In the genomic region with DNA sequence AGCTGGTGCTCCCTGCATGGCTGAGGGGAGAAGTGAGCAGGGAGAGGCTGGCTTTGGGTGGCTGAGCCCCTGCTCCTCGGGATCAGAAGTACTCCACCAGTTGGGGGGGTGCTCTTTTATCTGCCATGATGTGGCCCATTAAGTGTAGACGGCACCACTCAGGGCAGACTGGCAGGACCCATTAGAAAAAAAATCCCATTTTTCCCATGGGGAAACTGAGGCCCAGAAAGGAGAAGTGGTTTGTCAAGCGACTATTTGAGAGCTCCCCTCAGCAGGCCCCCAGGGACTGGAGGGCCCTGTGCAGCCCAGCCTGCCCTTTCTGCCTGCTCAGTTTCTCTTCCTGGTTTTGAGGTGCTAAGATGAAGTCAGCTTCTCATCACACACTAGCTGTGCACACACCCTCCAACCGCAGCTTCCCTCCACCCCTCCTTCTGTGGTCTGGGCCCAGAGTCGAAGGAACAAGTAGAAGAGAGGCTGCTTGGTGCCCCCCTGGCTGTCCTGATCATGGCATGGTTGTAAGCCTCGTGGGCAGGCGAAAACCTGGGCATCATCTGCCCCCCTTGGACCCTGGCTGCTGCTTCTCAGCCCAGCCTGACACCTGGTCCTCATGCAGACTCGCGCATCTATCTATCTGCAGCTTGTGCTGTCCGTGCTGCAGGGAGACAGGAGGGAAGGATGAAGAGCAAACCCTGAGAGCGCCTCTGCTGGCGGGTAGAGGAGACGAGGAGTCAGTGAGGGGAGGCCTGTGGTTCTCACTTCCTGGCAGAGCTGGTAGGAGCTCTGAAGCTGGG, we compare ENCODE assay signal across 7 cellular contexts. TPM values are rescaled to one million over a fixed set of nuclear protein-coding genes. Genes with fewer than 3 reads are reported as not detected.
DNase-seq lines count a peak whose midpoint lies in the region; ATAC-seq and TF ChIP-seq lines count a peak whose summit lies in the region.

No MANE protein-coding gene starts in this region.

- peak overlapping the region; percentile 98 for H3K27ac Mint-ChIP-seq in activated CD8-positive, alpha-beta memory T cell treated with anti-CD3 and anti-CD28 coated beads, Interleukin-2, amount 10 ng/mL, durations not matched to agents 7 days and 5 days
- no peak overlapping the region for H3K27ac Mint-ChIP-seq in endothelial cell (ENCODE audit: unreplicated experiment)
- H3K27ac Mint-ChIP-seq in stimulated activated naive CD8-positive, alpha-beta T cell treated with anti-CD3 and anti-CD28 coated beads, Interleukin-15, amount 100 ng/mL, for 72 hours: peak overlapping the region; percentile 90 to 92

- peak overlapping the region; percentile 79 for H3K4me3 Mint-ChIP-seq in activated CD8-positive, alpha-beta memory T cell treated with anti-CD3 and anti-CD28 coated beads, Interleukin-2, amount 10 ng/mL, durations not matched to agents 7 days and 5 days
- H3K4me3 Mint-ChIP-seq in endothelial cell (ENCODE audit: unreplicated experiment): peak overlapping the region; percentile 65
- H3K4me3 Mint-ChIP-seq in stimulated activated naive CD8-positive, alpha-beta T cell treated with anti-CD3 and anti-CD28 coated beads, Interleukin-15, amount 100 ng/mL, for 72 hours: peak overlapping the region; percentile 82 to 98

- peaks cover 67% of the 10 kb centered on the region for H3K4me1 Mint-ChIP-seq in activated CD8-positive, alpha-beta memory T cell treated with anti-CD3 and anti-CD28 coated beads, Interleukin-2, amount 10 ng/mL, durations not matched to agents 7 days and 5 days
- peaks cover 48% of the 10 kb centered on the region for H3K4me1 Mint-ChIP-seq in endothelial cell (ENCODE audit: unreplicated experiment)
- peaks cover 88% of the 10 kb centered on the region for H3K4me1 Mint-ChIP-seq in stimulated activated naive CD8-positive, alpha-beta T cell treated with anti-CD3 and anti-CD28 coated beads, Interleukin-15, amount 100 ng/mL, for 72 hours

- H3K9me3 Mint-ChIP-seq in activated CD8-positive, alpha-beta memory T cell treated with anti-CD3 and anti-CD28 coated beads, Interleukin-2, amount 10 ng/mL, durations not matched to agents 7 days and 5 days (ENCODE audit: low read depth): no peaks in the 10 kb centered on the region
- no peaks in the 10 kb centered on the region for H3K9me3 Mint-ChIP-seq in endothelial cell (ENCODE audit: unreplicated experiment)
- H3K9me3 Mint-ChIP-seq in stimulated activated naive CD8-positive, alpha-beta T cell treated with anti-CD3 and anti-CD28 coated beads, Interleukin-15, amount 100 ng/mL, for 72 hours: no peaks in the 10 kb centered on the region

- H3K27me3 Mint-ChIP-seq in activated CD8-positive, alpha-beta memory T cell treated with anti-CD3 and anti-CD28 coated beads, Interleukin-2, amount 10 ng/mL, durations not matched to agents 7 days and 5 days: no peaks in the 10 kb centered on the region
- peaks cover 2% of the 10 kb centered on the region for H3K27me3 Mint-ChIP-seq in endothelial cell (ENCODE audit: unreplicated experiment)
- H3K27me3 Mint-ChIP-seq in stimulated activated naive CD8-positive, alpha-beta T cell treated with anti-CD3 and anti-CD28 coated beads, Interleukin-15, amount 100 ng/mL, for 72 hours: no peaks in the 10 kb centered on the region

- ATAC-seq in GM18508 (IDR thresholded peaks at IDR 0.05; ENCODE audit: insufficient read depth, unreplicated experiment) (peak; percentile 28), HG02840 (IDR thresholded peaks at IDR 0.05; ENCODE audit: low FRiP score, unreplicated experiment) (peak; percentile 43)
- peak; percentile 67 for ATAC-seq in activated CD8-positive, alpha-beta memory T cell treated with anti-CD3 and anti-CD28 coated beads, Interleukin-2, amount 10 ng/mL, durations not matched to agents 7 days and 5 days
- ATAC-seq in stimulated activated naive CD8-positive, alpha-beta T cell treated with anti-CD3 and anti-CD28 coated beads, Interleukin-15, amount 100 ng/mL, for 72 hours: peak; percentile 85

- DNase-seq in NCI-H82 treated with DMSO at 0.1 percent for 48 hours (lab: John Stamatoyannopoulos, UW; ENCODE audit: unreplicated experiment): peak; percentile 9
- DNase-seq in activated CD8-positive, alpha-beta memory T cell treated with anti-CD3 and anti-CD28 coated beads, Interleukin-2, amount 10 ng/mL, durations not matched to agents 7 days and 5 days: peak; percentile 99
- peak; percentile 68 for DNase-seq in endothelial cell (ENCODE audit: low spot score)
- DNase-seq in myocyte (ENCODE audit: low read depth): peak; percentile 56
- DNase-seq in stimulated activated naive CD8-positive, alpha-beta T cell treated with anti-CD3 and anti-CD28 coated beads, Interleukin-15, amount 100 ng/mL, for 72 hours: peak; percentile 93 to 96

- CTCF ChIA-PET in activated CD8-positive, alpha-beta memory T cell treated with anti-CD3 and anti-CD28 coated beads, Interleukin-2, amount 10 ng/mL, durations not matched to agents 7 days and 5 days (lab: Charles Lee): interaction anchor here (0.8 to 25.9 kb wide), 26 partner anchors 2 to 666 kb away, joined by 3 to 1355 read pairs (median 5); partner anchors contain the start of genes ARID3B, CLK3, CSK and CYP1A1

- no peak for TF ChIP-seq CTCF in endothelial cell (IDR thresholded peaks at IDR 0.05; ENCODE audit: unreplicated experiment)

- H3K36me3 Mint-ChIP-seq in activated CD8-positive, alpha-beta memory T cell treated with anti-CD3 and anti-CD28 coated beads, Interleukin-2, amount 10 ng/mL, durations not matched to agents 7 days and 5 days: peaks cover 63% of the 10 kb centered on the region
- peaks cover 4% of the 10 kb centered on the region for H3K36me3 Mint-ChIP-seq in endothelial cell (ENCODE audit: low read depth, unreplicated experiment)

RNA-seq across cellular contexts. Expression of gene CSK, which starts 5.6 kb away (rescaled TPM):
- total RNA-seq in activated CD8-positive, alpha-beta memory T cell treated with anti-CD3 and anti-CD28 coated beads, Interleukin-2, amount 10 ng/mL, durations not matched to agents 7 days and 5 days: 100 to 1,000 TPM; 349 to 369 TPM
- total RNA-seq in endothelial cell (ENCODE audit: unreplicated experiment): 100 TPM
- total RNA-seq in myocyte: 20.1 and 21.0 TPM in 2 replicates
- polyA plus RNA-seq in myocyte (2012): 34.7 TPM

RNA-seq across cellular contexts. Expression of gene LMAN1L, which starts 25.2 kb away (rescaled TPM):
- total RNA-seq in activated CD8-positive, alpha-beta memory T cell treated with anti-CD3 and anti-CD28 coated beads, Interleukin-2, amount 10 ng/mL, durations not matched to agents 7 days and 5 days: not detected
- total RNA-seq in endothelial cell (ENCODE audit: unreplicated experiment) (not detected), myocyte (not detected in 2 replicates)
- not detected for polyA plus RNA-seq in myocyte (2012)

RNA-seq across cellular contexts. Expression of gene CYP1A2, which starts 38.8 kb away (rescaled TPM):
- total RNA-seq in activated CD8-positive, alpha-beta memory T cell treated with anti-CD3 and anti-CD28 coated beads, Interleukin-2, amount 10 ng/mL, durations not matched to agents 7 days and 5 days: not detected
- total RNA-seq in endothelial cell (ENCODE audit: unreplicated experiment) (not detected), myocyte (not detected in 2 replicates)
- not detected for polyA plus RNA-seq in myocyte (2012)

RNA-seq across cellular contexts. Expression of gene CPLX3, which starts 39.0 kb away (rescaled TPM):
- under 1 TPM in 1 of 2 experiments, not detected in 1; 0.35 TPM for total RNA-seq in activated CD8-positive, alpha-beta memory T cell treated with anti-CD3 and anti-CD28 coated beads, Interleukin-2, amount 10 ng/mL, durations not matched to agents 7 days and 5 days
- total RNA-seq in endothelial cell (ENCODE audit: unreplicated experiment) (not detected), myocyte (not detected in 2 replicates)
- not detected for polyA plus RNA-seq in myocyte (2012)

RNA-seq across cellular contexts. Expression of gene ULK3, which starts 55.5 kb away (rescaled TPM):
- 10 to 100 TPM; 48.5 to 58.6 TPM for total RNA-seq in activated CD8-positive, alpha-beta memory T cell treated with anti-CD3 and anti-CD28 coated beads, Interleukin-2, amount 10 ng/mL, durations not matched to agents 7 days and 5 days
- 25.6 TPM for total RNA-seq in endothelial cell (ENCODE audit: unreplicated experiment)
- total RNA-seq in myocyte: 75.0 and 80.5 TPM in 2 replicates
- 36.8 TPM for polyA plus RNA-seq in myocyte (2012)

Comparison
In these comparisons a context has a peak if more than half of its experiments do, and no peak if none do; other contexts are left out.
1. Peak in every context shown above with its lines: DNase-seq and ATAC-seq.
2. ATAC-seq: peak in every context shown above with its lines; median percentile 85 in stimulated activated naive CD8-positive, alpha-beta T cell treated with anti-CD3 and anti-CD28 coated beads, Interleukin-15, amount 100 ng/mL, for 72 hours; 67 in activated CD8-positive, alpha-beta memory T cell treated with anti-CD3 and anti-CD28 coated beads, Interleukin-2, amount 10 ng/mL, durations not matched to agents 7 days and 5 days; 43 in HG02840; 28 in GM18508.
3. DNase-seq: peak in every context shown above with its lines; median percentile 99 in activated CD8-positive, alpha-beta memory T cell treated with anti-CD3 and anti-CD28 coated beads, Interleukin-2, amount 10 ng/mL, durations not matched to agents 7 days and 5 days; 94 in stimulated activated naive CD8-positive, alpha-beta T cell treated with anti-CD3 and anti-CD28 coated beads, Interleukin-15, amount 100 ng/mL, for 72 hours; 68 in endothelial cell; 56 in myocyte; 9 in NCI-H82 treated with DMSO at 0.1 percent for 48 hours.